In genomic region chr12:121015825-121016766, GRCh38 we compare ENCODE assay signal across 1 cellular context.
TF ChIP-seq lines count a peak whose summit lies in the region.

TSS of gene C12orf43 (minus strand) at chr12:121016487. CDS start at chr12:121016474, 13 bp downstream.

TF ChIP-seq in HEK293, 187 proteins besides CTCF, POLR2A, EP300 and RAD21 (continued from another document and continues in another):
- TF ChIP-seq PRDM2 (tag by site-specific recombination; IDR thresholded peaks at IDR 0.05; ENCODE audit: borderline replicate concordance) (no peak), ZNF621 (tag by site-specific recombination; IDR thresholded peaks at IDR 0.05) (no peak), ZNF146 (tag by site-specific recombination; IDR thresholded peaks at IDR 0.05) (no peak), ATF2 (tag by site-specific recombination; IDR thresholded peaks at IDR 0.05; ENCODE audit: low read depth) (peak; percentile 99), ZNF37A (tag by site-specific recombination; IDR thresholded peaks at IDR 0.05) (no peak), SP3 (tag by site-specific recombination; IDR thresholded peaks at IDR 0.05) (peak; percentile 79), HIC1 (tag by site-specific recombination; IDR thresholded peaks at IDR 0.05) (no peak), KLF10 (tag by site-specific recombination; IDR thresholded peaks at IDR 0.05) (no peak), ZNF560 (tag by site-specific recombination; IDR thresholded peaks at IDR 0.05; ENCODE audit: borderline replicate concordance) (no peak), KLF8 (tag by site-specific recombination; IDR thresholded peaks at IDR 0.05) (0 out of 2 replicates have a peak, but pooled peaks have one; percentile 38), ZNF530 (tag by site-specific recombination; IDR thresholded peaks at IDR 0.05; ENCODE audit: low read depth) (no peak), ZNF10 (tag by site-specific recombination; IDR thresholded peaks at IDR 0.05) (no peak), PRDM1 (tag by site-specific recombination; IDR thresholded peaks at IDR 0.05) (0 out of 2 replicates have a peak, but pooled peaks have one; percentile 29), ZNF174 (tag by site-specific recombination; IDR thresholded peaks at IDR 0.05) (no peak), ZNF155 (tag by site-specific recombination; IDR thresholded peaks at IDR 0.05) (no peak), ZNF341 (tag by site-specific recombination; IDR thresholded peaks at IDR 0.05; ENCODE audit: low read depth) (peak; percentile 49; the same call in 1 of the 2 replicates), REST (tag by site-specific recombination; IDR thresholded peaks at IDR 0.05) (peak; percentile 50; the same call in 1 of the 2 replicates), ZNF24 (tag by site-specific recombination; IDR thresholded peaks at IDR 0.05) (no peak), ZNF600 (tag by site-specific recombination; IDR thresholded peaks at IDR 0.05) (peak; percentile 95), ZNF292 (tag by site-specific recombination; IDR thresholded peaks at IDR 0.05; ENCODE audit: borderline replicate concordance, low read depth) (no peak), KLF1 (tag by site-specific recombination; IDR thresholded peaks at IDR 0.05) (peak; percentile 15; the same call in 1 of the 2 replicates), ZNF426 (tag by site-specific recombination; IDR thresholded peaks at IDR 0.05) (no peak), ZNF843 (tag by site-specific recombination; IDR thresholded peaks at IDR 0.05) (no peak), ZNF654 (tag by site-specific recombination; IDR thresholded peaks at IDR 0.05; ENCODE audit: low read depth) (no peak), AEBP2 (tag by site-specific recombination; IDR thresholded peaks at IDR 0.05; ENCODE audit: borderline replicate concordance) (no peak), ZBTB26 (tag by site-specific recombination; optimal IDR thresholded peaks at IDR 0.05) (no peak), ZNF221 (tag by site-specific recombination; IDR thresholded peaks at IDR 0.05; ENCODE audit: borderline replicate concordance) (no peak), ZEB2 (tag by site-specific recombination; IDR thresholded peaks at IDR 0.05) (peak; percentile 67; the same call in 1 of the 2 replicates), ZNF398 (tag by site-specific recombination; IDR thresholded peaks at IDR 0.05) (no peak), YY2 (tag by site-specific recombination; IDR thresholded peaks at IDR 0.05) (peak; percentile 99), ZNF202 (tag by site-specific recombination; IDR thresholded peaks at IDR 0.05; ENCODE audit: borderline replicate concordance) (no peak), ZNF266 (tag by site-specific recombination; IDR thresholded peaks at IDR 0.05; ENCODE audit: low read depth) (no peak), ZBTB10 (tag by site-specific recombination; IDR thresholded peaks at IDR 0.05) (no peak), SP7 (tag by site-specific recombination; IDR thresholded peaks at IDR 0.05) (peak; percentile 71; the same call in 1 of the 2 replicates), ZFP41 (tag by site-specific recombination; IDR thresholded peaks at IDR 0.05; ENCODE audit: borderline replicate concordance) (no peak), ZBTB8A (tag by site-specific recombination; IDR thresholded peaks at IDR 0.05) (no peak), ZFP3 (tag by site-specific recombination; IDR thresholded peaks at IDR 0.05; ENCODE audit: low read depth) (no peak), ZBTB21 (tag by site-specific recombination; IDR thresholded peaks at IDR 0.05) (peak; percentile 99)
